In genomic region chr11:117986981-117987495, GRCh38 we compare ENCODE assay signal across 1 cellular context.
TF ChIP-seq lines count a peak whose summit lies in the region.

No MANE protein-coding gene starts in this region.

TF ChIP-seq in GM23338, 12 proteins besides CTCF, POLR2A, EP300 and RAD21 (continued from another document):
- TF ChIP-seq ZNF462 (CRISPR knock-in tag; IDR thresholded peaks at IDR 0.05) = no peak
- TF ChIP-seq POLR2AphosphoS5 (IDR thresholded peaks at IDR 0.05; ENCODE audit: low read depth) = no peak
- TF ChIP-seq CREB1 (CRISPR knock-in tag; IDR thresholded peaks at IDR 0.05; ENCODE audit: low read depth) = no peak
- TF ChIP-seq EZH2 (IDR thresholded peaks at IDR 0.05; ENCODE audit: low read depth, unreplicated experiment) = no peak
